ENCODE assay signal across 8 cellular contexts in the genomic region with DNA sequence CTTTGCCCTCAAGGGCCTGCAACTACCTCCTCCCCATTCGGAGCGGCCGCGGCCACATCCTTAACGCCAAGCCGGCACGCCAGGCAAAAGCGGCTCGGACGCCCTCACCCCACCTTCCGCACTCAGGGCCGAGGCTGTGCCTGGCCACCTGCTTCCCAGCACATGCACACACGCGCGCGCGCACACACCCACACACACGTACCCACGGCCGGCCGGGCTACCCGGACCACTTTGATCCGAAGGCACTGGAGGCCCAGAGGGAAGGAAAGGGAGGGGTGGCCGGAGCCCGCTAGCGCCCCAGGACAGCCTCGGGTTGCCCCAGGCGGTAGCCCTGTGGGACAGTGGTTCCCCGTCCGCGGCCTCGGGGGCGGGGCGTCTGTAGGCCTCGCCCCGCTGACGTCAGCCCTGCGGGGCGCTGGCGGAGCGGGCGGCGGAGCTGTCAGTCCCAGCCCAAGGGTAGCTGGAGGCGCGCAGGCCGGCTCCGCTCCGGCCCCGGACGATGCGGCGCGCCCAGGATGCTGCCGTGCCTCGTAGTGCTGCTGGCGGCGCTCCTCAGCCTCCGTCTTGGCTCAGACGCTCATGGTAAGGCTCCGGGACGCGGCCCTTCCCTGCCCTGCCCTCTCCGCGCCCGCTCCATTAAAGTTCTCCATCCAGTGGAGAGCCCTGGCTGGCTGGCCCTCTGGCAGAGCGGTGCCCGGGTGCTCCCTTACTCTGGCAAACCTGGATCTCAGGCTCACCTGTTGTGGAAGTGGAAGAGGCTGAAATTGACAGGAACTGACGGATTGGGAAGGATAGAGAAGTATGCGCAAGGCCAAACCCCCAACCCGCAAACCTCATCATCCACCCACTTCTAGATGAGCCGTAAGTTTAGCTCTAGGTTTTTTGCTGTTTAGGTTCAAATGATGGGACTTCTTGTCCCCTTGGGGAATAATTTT. TPM values are rescaled to one million over a fixed set of nuclear protein-coding genes. Genes with fewer than 3 reads are reported as not detected.
DNase-seq lines count a peak whose midpoint lies in the region; ATAC-seq and TF ChIP-seq lines count a peak whose summit lies in the region.

IL10RA (plus strand) TSS at position 442 of the 935 bp plus-strand sequence; CDS start at position 516, 74 bp downstream.

- intact Hi-C loops in activated naive CD4-positive, alpha-beta T cell treated with anti-CD3 and anti-CD28 coated beads for 36 hours (cut with micrococcal nuclease), result loop anchor here (2.0 to 5.0 kb wide), 5 partner anchors 163 to 1134 kb away; partner anchors contain the start of gene ATP5MG
- intact Hi-C loops in heart left ventricle (cut with DNase I), result loop anchor here in 1 of 10 donors (10.0 kb wide), 1 partner anchor 59 kb away; no protein-coding TSS in a partner anchor

- H3K4me1 ChIP-seq in heart left ventricle, result peaks cover 0 to 57% (median 9%) of the 10 kb centered on the region in 12 donors

- DNase-seq in COLO829 (ENCODE audit: low spot score), result peak; percentile 23
- peak; percentile 77 for DNase-seq in RWPE1 (ENCODE audit: low spot score)
- DNase-seq in activated naive CD4-positive, alpha-beta T cell treated with anti-CD3 and anti-CD28 coated beads for 36 hours, result peak; percentile 81
- peak; percentile 78 to 95 (median 87) for DNase-seq in heart left ventricle
- peak; percentile 77 for DNase-seq in pons (ENCODE audit: low spot score)
- peak; percentile 77 for DNase-seq in type B pancreatic cell (ENCODE audit: extremely low spot score, unreplicated experiment)

- ATAC-seq in GM19324 (IDR thresholded peaks at IDR 0.05; ENCODE audit: low FRiP score, unreplicated experiment) (peak; percentile 92), HG03520 (IDR thresholded peaks at IDR 0.05; ENCODE audit: unreplicated experiment) (peak; percentile 83), heart left ventricle (peak; percentile 85 to 99 (median 98))

- H3K9me3 Mint-ChIP-seq in activated naive CD4-positive, alpha-beta T cell treated with anti-CD3 and anti-CD28 coated beads for 36 hours, result no peaks in the 10 kb centered on the region
- no peaks in the 10 kb centered on the region for H3K9me3 Mint-ChIP-seq in type B pancreatic cell

- H3K4me3 ChIP-seq in heart left ventricle, result peak within 1 kb of the TSS; percentile 17 to 85 (median 56)

- H3K4me1 Mint-ChIP-seq in activated naive CD4-positive, alpha-beta T cell treated with anti-CD3 and anti-CD28 coated beads for 36 hours (ENCODE audit: low read depth), result peaks cover 63% of the 10 kb centered on the region
- H3K4me1 Mint-ChIP-seq in type B pancreatic cell (ENCODE audit: unreplicated experiment), result peaks cover 12% of the 10 kb centered on the region

- H3K27me3 Mint-ChIP-seq in activated naive CD4-positive, alpha-beta T cell treated with anti-CD3 and anti-CD28 coated beads for 36 hours (ENCODE audit: low read depth), result no peaks in the 10 kb centered on the region
- peaks cover 75% of the 10 kb centered on the region for H3K27me3 Mint-ChIP-seq in type B pancreatic cell

- TF ChIP-seq POLR2A in heart left ventricle (IDR thresholded peaks at IDR 0.05), result peak in 1 of 2 donors; percentile 77

- peak within 1 kb of the TSS; percentile 84 for H3K4me3 Mint-ChIP-seq in activated naive CD4-positive, alpha-beta T cell treated with anti-CD3 and anti-CD28 coated beads for 36 hours
- H3K4me3 Mint-ChIP-seq in type B pancreatic cell, result peak within 1 kb of the TSS; percentile 84

- H3K27ac Mint-ChIP-seq in activated naive CD4-positive, alpha-beta T cell treated with anti-CD3 and anti-CD28 coated beads for 36 hours, result peak within 1 kb of the TSS; percentile 88
- H3K27ac Mint-ChIP-seq in type B pancreatic cell, result peak within 1 kb of the TSS; percentile 64

- H3K27ac ChIP-seq in RWPE1, result no peak within 1 kb of the TSS
- H3K27ac ChIP-seq in heart left ventricle, result peak within 1 kb of the TSS in 11 of 12 donors; percentile 3 to 99 (median 59)

- TF ChIP-seq CTCF in RWPE1 (conservative IDR thresholded peaks at IDR 0.05; ENCODE audit: low read depth) (no peak), heart left ventricle (IDR thresholded peaks at IDR 0.05) (no peak), type B pancreatic cell (conservative IDR thresholded peaks at IDR 0.05) (no peak)

- peaks cover 0 to 39% (median 0%) of the 10 kb centered on the region in 9 donors for H3K36me3 ChIP-seq in heart left ventricle

- no peaks in the 10 kb centered on the region for H3K9me3 ChIP-seq in heart left ventricle

- CTCF ChIA-PET in RWPE1 (lab: Yijun Ruan, JAX), result interaction anchor here (0.6 kb wide), 1 partner anchor 39 kb away, joined by 9 read pairs; no protein-coding TSS in a partner anchor
- CTCF ChIA-PET in activated naive CD4-positive, alpha-beta T cell treated with anti-CD3 and anti-CD28 coated beads for 36 hours (lab: Charles Lee), result interaction anchor here (0.7 to 5.1 kb wide), 9 partner anchors 8 to 179 kb away, joined by 3 to 32 read pairs (median 4); no protein-coding TSS in a partner anchor

- H3K36me3 Mint-ChIP-seq in activated naive CD4-positive, alpha-beta T cell treated with anti-CD3 and anti-CD28 coated beads for 36 hours (ENCODE audit: low read depth), result peaks cover 15% of the 10 kb centered on the region
- no peaks in the 10 kb centered on the region for H3K36me3 Mint-ChIP-seq in type B pancreatic cell

- peaks cover 0 to 16% (median 3%) of the 10 kb centered on the region in 9 donors for H3K27me3 ChIP-seq in heart left ventricle

- WGBS in heart left ventricle, 4 donors, result 3 to 10% (median 5%) methylated on average over 30 to 71 of the region's 71 CpGs

- POLR2A ChIA-PET in RWPE1 (lab: Yijun Ruan, JAX; ENCODE audit: low non-redundant PET), result no interaction called here

RNA-seq across cellular contexts. Expression of gene IL10RA, which starts in this region (rescaled TPM):
- total RNA-seq in activated naive CD4-positive, alpha-beta T cell treated with anti-CD3 and anti-CD28 coated beads for 36 hours, result 10 to 100 TPM; 11.3 to 16.1 TPM
- total RNA-seq in heart left ventricle (10 to 100 TPM in 2 of 9 donors, 1 to 10 TPM in 7; 2.1 to 49.0 (median 6.3) TPM), type B pancreatic cell (ENCODE audit: low replicate concordance) (0.48 and 0.62 TPM in 2 replicates)
- 1 to 10 TPM; 3.7 to 3.9 TPM for polyA plus RNA-seq in heart left ventricle

Comparison
In these comparisons a context has a peak if more than half of its experiments do, and no peak if none do; other contexts are left out.
1. Peak in DNase-seq in type B pancreatic cell; RNA of the gene not detected or under 1 TPM.
2. DNase-seq: peak in every context shown above with its lines; median percentile 87 in heart left ventricle; 81 in activated naive CD4-positive, alpha-beta T cell treated with anti-CD3 and anti-CD28 coated beads for 36 hours; 77 in RWPE1; 77 in pons; 77 in type B pancreatic cell; 23 in COLO829.